ENCODE assay signal across 10 cellular contexts in genomic region chr1:16075337-16076002, GRCh38. TPM values are rescaled to one million over a fixed set of nuclear protein-coding genes. Genes with fewer than 3 reads are reported as not detected.
DNase-seq lines count a peak whose midpoint lies in the region; ATAC-seq and TF ChIP-seq lines count a peak whose summit lies in the region.
"Had no signal": no experiment of that assay in that cellular context is flagged by ENCODE, and none has a peak within 500 bp of the region (broad histone marks: within the 10 kb centered on the region; RNA-seq: fewer than 3 reads in every experiment).

No MANE protein-coding gene starts in this region.

- intact Hi-C loops in Caco-2 (cut with micrococcal nuclease; ENCODE audit: unreplicated experiment) = loop anchor here (10.0 kb wide), 1 partner anchor 289 kb away; the partner anchor contains the start of gene SZRD1

- H3K4me3 Mint-ChIP-seq in Caco-2 (ENCODE audit: unreplicated experiment) = no peak overlapping the region

- H3K4me1 Mint-ChIP-seq in Caco-2 (ENCODE audit: low read depth, unreplicated experiment) = no peaks in the 10 kb centered on the region

- CTCF ChIA-PET in HEK293 (lab: Yijun Ruan, JAX) (interaction anchor here (0.6 to 2.1 kb wide), 7 partner anchors 43 to 537 kb away, joined by 3 to 7 read pairs (median 5); partner anchors contain the start of gene HSPB7), Caco-2 (lab: Charles Lee) (interaction anchor here (0.7 kb wide), 1 partner anchor 531 kb away, joined by 4 read pairs; no protein-coding TSS in a partner anchor)

- H2AFZ ChIP-seq in hepatocyte = no peak overlapping the region

- H3K27ac ChIP-seq in HEK293 (ENCODE audit: extremely low read depth, low read depth, low read length) (no peak overlapping the region), hepatocyte (no peak overlapping the region), thoracic aorta (no peak overlapping the region)

- DNase-seq in astrocyte of the hippocampus (ENCODE audit: low read depth, low spot score) = peak; percentile 78
- DNase-seq in hepatocyte (ENCODE audit: low spot score) = peak; percentile 58
- DNase-seq in thoracic aorta (ENCODE audit: low spot score) = peak; percentile 47
- DNase-seq in Caco-2 = no peak
- no peak for DNase-seq in DMS153 treated with DMSO at 0.1 percent for 48 hours (lab: John Stamatoyannopoulos, UW; ENCODE audit: unreplicated experiment)
- DNase-seq: NCI-H1105 treated with DMSO at 0.1 percent for 48 hours, OCI-M1 had no signal

- BruUV-seq in Caco-2 (replicated peaks; lab: Mats Ljungman, UMichigan) = no TSS peak

- H3K9me2 ChIP-seq in hepatocyte (replicated peaks; ENCODE audit: insufficient read depth) = no peaks in the 10 kb centered on the region

- H3K27me3 ChIP-seq in hepatocyte (no peaks in the 10 kb centered on the region), thoracic aorta (replicated peaks; ENCODE audit: insufficient read depth) (no peaks in the 10 kb centered on the region), Caco-2 (replicated peaks; ENCODE audit: control insufficient read depth, insufficient read depth, low read length) (no peaks in the 10 kb centered on the region)

- H3K4me1 ChIP-seq in HEK293 (ENCODE audit: control insufficient read depth, insufficient read depth, low read length) (no peaks in the 10 kb centered on the region), hepatocyte (ENCODE audit: insufficient read depth) (peaks cover 7% of the 10 kb centered on the region), thoracic aorta (ENCODE audit: control insufficient read depth in 1 of 2, low read depth in 2 of 2) (peaks cover 6 to 42% of the 10 kb centered on the region in 2 donors), Caco-2 (peaks cover 5% of the 10 kb centered on the region; the same call in 1 of the 2 replicates)

- H3K9me3 ChIP-seq in HEK293 (ENCODE audit: control insufficient read depth, insufficient read depth, low read depth, low read length) (no peaks in the 10 kb centered on the region), hepatocyte (ENCODE audit: low read depth) (no peaks in the 10 kb centered on the region), thoracic aorta (no peaks in the 10 kb centered on the region), Caco-2 (no peaks in the 10 kb centered on the region)

- H3K9me3 Mint-ChIP-seq in Caco-2 (ENCODE audit: unreplicated experiment) = no peaks in the 10 kb centered on the region

- H3K79me2 ChIP-seq in hepatocyte = no peaks in the 10 kb centered on the region

- H3K4me3 ChIP-seq in HEK293 (ENCODE audit: low read depth, low read length) (no peak overlapping the region), hepatocyte (no peak overlapping the region), thoracic aorta (no peak overlapping the region), Caco-2 (ENCODE audit: low read depth, low read length) (no peak overlapping the region)
- H3K4me3 ChIP-seq: coronary artery had no signal

- H3K27me3 Mint-ChIP-seq in Caco-2 (ENCODE audit: insufficient read depth, unreplicated experiment) = no peaks in the 10 kb centered on the region

- ATAC-seq in thoracic aorta (ENCODE audit: insufficient number of reproducible peaks, low FRiP score, low read depth) (no peak), HG03432 (IDR thresholded peaks at IDR 0.05; ENCODE audit: unreplicated experiment) (no peak)

- no peak overlapping the region for H3K27ac Mint-ChIP-seq in Caco-2 (ENCODE audit: unreplicated experiment)

- H3K36me3 ChIP-seq in HEK293 (ENCODE audit: control insufficient read depth in 2 of 2, insufficient read depth in 1 of 2, low read length in 2 of 2) (no peaks in the 10 kb centered on the region), hepatocyte (replicated peaks; ENCODE audit: insufficient read depth, low read depth) (no peaks in the 10 kb centered on the region), thoracic aorta (no peaks in the 10 kb centered on the region), Caco-2 (ENCODE audit: control insufficient read depth, insufficient read depth, low read length) (no peaks in the 10 kb centered on the region)

- WGBS in hepatocyte (ENCODE audit: low lambda C conversion rate, missing lambda C conversion rate) = 91% methylated on average over 11 of the region's 11 CpGs

- POLR2A ChIA-PET in HEK293 (lab: Yijun Ruan, JAX) = no interaction called here
- POLR2A ChIA-PET in Caco-2 (lab: Charles Lee) = interaction anchor here (0.5 kb wide), 1 partner anchor 125 kb away, joined by 3 read pairs; no protein-coding TSS in a partner anchor

- no peak for TF ChIP-seq CTCF in HEK293 (tag by site-specific recombination; IDR thresholded peaks at IDR 0.05)
- TF ChIP-seq CTCF in hepatocyte (IDR thresholded peaks at IDR 0.05; ENCODE audit: poor library complexity) = no peak
- TF ChIP-seq CTCF in thoracic aorta (IDR thresholded peaks at IDR 0.05) = no peak
- TF ChIP-seq CTCF in Caco-2 (IDR thresholded peaks at IDR 0.05; ENCODE audit: insufficient read depth in 1 of 2, low read depth in 1 of 2, low read length in 1 of 2, severe bottlenecking in 1 of 2, unreplicated experiment in 1 of 2) = no peak

- no peak overlapping the region for H3K4me2 ChIP-seq in hepatocyte

- H3K36me3 Mint-ChIP-seq in Caco-2 (ENCODE audit: insufficient read depth, unreplicated experiment) = no peaks in the 10 kb centered on the region

- no peaks in the 10 kb centered on the region for H4K20me1 ChIP-seq in hepatocyte (ENCODE audit: insufficient read depth, poor library complexity, severe bottlenecking)

TF ChIP-seq in HEK293, 187 proteins besides CTCF, POLR2A, EP300 and RAD21:
- 0 out of 2 replicates have a peak, but pooled peaks have one; percentile 62 for TF ChIP-seq ZNF768 (tag by site-specific recombination; IDR thresholded peaks at IDR 0.05)
- no peak for TF ChIP-seq PRDM2 (tag by site-specific recombination; IDR thresholded peaks at IDR 0.05; ENCODE audit: borderline replicate concordance)

RNA-seq across cellular contexts. Expression of gene FAM131C, which starts 2.0 kb away (rescaled TPM):
- total RNA-seq in hepatocyte (3.3 and 3.5 TPM in 2 replicates), thoracic aorta (not detected), Caco-2 (2022) (0.41 and 0.44 TPM in 2 replicates)
- polyA plus RNA-seq in hepatocyte = 7.5 and 11.7 TPM in 2 replicates

RNA-seq across cellular contexts. Expression of gene CLCNKB, which starts 31.9 kb away (rescaled TPM):
- total RNA-seq in hepatocyte (0.47 and 1.0 TPM in 2 replicates), thoracic aorta (not detected), Caco-2 (2022) (not detected in 2 replicates)
- 1.4 and 1.8 TPM in 2 replicates for polyA plus RNA-seq in hepatocyte

RNA-seq across cellular contexts. Expression of gene CLCNKA, which starts 53.6 kb away (rescaled TPM):
- total RNA-seq in hepatocyte = 1.0 and 1.3 TPM in 2 replicates
- 1.3 and 2.7 TPM in 2 replicates for polyA plus RNA-seq in hepatocyte
- 1 to 10 TPM in 1 of 2 donors, not detected in 1; 4.7 TPM for total RNA-seq in thoracic aorta
- total RNA-seq in Caco-2 (2022) = 0.46 TPM in 1 of 2 replicates, not detected in the other

RNA-seq across cellular contexts. Expression of gene HSPB7, which starts 57.6 kb away (rescaled TPM):
- total RNA-seq in hepatocyte (12.6 and 17.4 TPM in 2 replicates), thoracic aorta (100 to 1,000 TPM; 223 to 430 TPM), Caco-2 (2022) (not detected in 2 replicates)
- polyA plus RNA-seq in hepatocyte = 59.4 and 66.2 TPM in 2 replicates

Comparison
In these comparisons a context has a peak if more than half of its experiments do, and no peak if none do; other contexts are left out.
1. DNase-seq: peak in astrocyte of the hippocampus (single experiment), hepatocyte (single experiment) and thoracic aorta (single experiment); none in Caco-2 (0 of 2) and DMS153 treated with DMSO at 0.1 percent for 48 hours (single experiment).